Comparison of ENCODE assay signal across 12 cellular contexts in genomic region chr12:93902736-93903562, GRCh38.
"Had no signal": no experiment of that assay in that cellular context is flagged by ENCODE, and none has a peak within 500 bp of the region (broad histone marks: within the 10 kb centered on the region; RNA-seq: fewer than 3 reads in every experiment).

No MANE protein-coding gene starts in this region.

- ATAC-seq: activated CD4-positive, CD25-positive, alpha-beta regulatory T cell treated with anti-CD3 and anti-CD28 coated beads, Interleukin-2, amount 50 U/mL, for 24 hours; activated T-cell treated with anti-CD3 and anti-CD28 coated beads, Interleukin-2, amount 50 U/mL, for 4 hours; left cardiac atrium had no signal

- DNase-seq: activated CD4-positive, alpha-beta T cell treated with anti-CD3 and anti-CD28 coated beads, Interleukin-2, amount 50 U/mL, for 4 hours; activated gamma-delta T cell; activated naive CD8-positive, alpha-beta T cell treated with anti-CD3 and anti-CD28 coated beads for 36 hours; activated T-cell treated with anti-CD3 and anti-CD28 coated beads, Interleukin-2, amount 50 U/mL, for 4 hours; brain microvascular endothelial cell; cerebellar nuclear complex; dermis blood vessel endothelial cell; endodermal cell; left cardiac atrium; retina; stomach had no signal
